ENCODE assay signal across 33 cellular contexts in the genomic region with DNA sequence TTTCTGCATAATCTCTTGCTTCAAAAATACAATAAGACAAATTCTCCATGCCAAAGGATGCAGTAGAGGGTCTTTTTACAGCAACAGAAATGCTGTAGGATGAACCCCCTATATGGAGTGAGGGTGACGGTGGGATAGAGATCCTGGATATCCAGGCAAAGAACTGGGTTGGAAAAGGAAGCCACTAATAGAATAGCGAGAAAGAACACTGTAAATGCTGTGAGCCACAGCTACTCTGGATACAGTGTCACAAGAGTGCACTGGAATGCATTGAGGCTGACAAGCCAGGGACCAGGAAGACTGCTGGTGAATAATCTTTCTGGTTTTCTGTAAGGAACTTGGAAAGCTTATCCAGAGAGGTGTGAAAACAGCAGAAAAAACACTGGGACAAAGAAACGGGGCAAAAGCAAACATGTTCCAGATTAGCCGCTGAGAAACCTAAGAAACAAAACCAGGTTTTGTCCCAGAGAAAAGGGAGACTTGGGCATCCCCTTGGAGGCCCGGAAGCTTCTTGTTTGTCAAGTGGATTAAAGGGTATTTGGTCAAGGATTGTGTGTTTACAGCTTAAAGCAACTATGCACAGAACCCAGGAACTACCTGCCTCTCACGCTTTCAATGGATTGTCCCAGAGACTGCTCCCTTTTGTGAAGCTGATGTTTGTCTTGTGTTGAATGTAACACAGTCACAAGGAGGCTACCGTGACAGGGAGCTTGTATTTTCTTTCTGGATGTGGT. TPM values are rescaled to one million over a fixed set of nuclear protein-coding genes. Genes with fewer than 3 reads are reported as not detected.
DNase-seq lines count a peak whose midpoint lies in the region; FAIRE-seq and TF ChIP-seq lines count a peak whose summit lies in the region.
"Had no signal": no experiment of that assay in that cellular context is flagged by ENCODE, and none has a peak within 500 bp of the region (broad histone marks: within the 10 kb centered on the region; RNA-seq: fewer than 3 reads in every experiment).

No MANE protein-coding gene starts in this region.

- H3K4me1 ChIP-seq in HAP-1 (no peaks in the 10 kb centered on the region; the same call in 1 of the 2 replicates), H1 (replicated peaks in 1 of 4; ENCODE audit: control insufficient read depth in 3 of 4, insufficient read depth in 4 of 4, low read length in 3 of 4) (peaks cover 2 to 14% (median 9%) of the 10 kb centered on the region in 4 experiments; a peak in 5 of 7 replicates), mesendoderm (ENCODE audit: control insufficient read depth, low read depth, low read length) (peaks cover 36% of the 10 kb centered on the region)
- H3K4me1 ChIP-seq: gastrocnemius medialis had no signal

- peaks cover 3% of the 10 kb centered on the region for H3K9me3 Mint-ChIP-seq in activated CD4-positive, alpha-beta memory T cell treated with anti-CD3 and anti-CD28 coated beads, Interleukin-2, amount 10 ng/mL, durations not matched to agents 7 days and 5 days
- H3K9me3 Mint-ChIP-seq in Calu3 (ENCODE audit: low read depth, unreplicated experiment), result peaks cover 3% of the 10 kb centered on the region

- no peak overlapping the region for H2AK5ac ChIP-seq in H1 (ENCODE audit: low read depth, low read length)
- H2AK5ac ChIP-seq in mesendoderm (ENCODE audit: low read length), result no peak overlapping the region

- no peaks in the 10 kb centered on the region for H3K4me1 Mint-ChIP-seq in activated CD4-positive, alpha-beta memory T cell treated with anti-CD3 and anti-CD28 coated beads, Interleukin-2, amount 10 ng/mL, durations not matched to agents 7 days and 5 days
- H3K4me1 Mint-ChIP-seq in Calu3 (ENCODE audit: low read depth, unreplicated experiment), result no peaks in the 10 kb centered on the region
- H3K4me1 Mint-ChIP-seq: immature natural killer cell, naive B cell had no signal

- H3K18ac ChIP-seq in H1 (ENCODE audit: extremely low read depth, low read length) (no peak overlapping the region), mesendoderm (ENCODE audit: low read length) (peak overlapping the region; percentile 82)

- H3K23me2 ChIP-seq in H1 (ENCODE audit: low read depth, low read length), result no peaks in the 10 kb centered on the region; the same call in 1 of the 2 replicates

- no peak for TF ChIP-seq CTCF in 22Rv1 (IDR thresholded peaks at IDR 0.05)
- no peak for TF ChIP-seq CTCF in H1 (IDR thresholded peaks at IDR 0.05; ENCODE audit: control extremely low read depth in 1 of 3, insufficient read depth in 1 of 3, low read depth in 1 of 3, low read length in 3 of 3)
- no peak for TF ChIP-seq CTCF in Calu3 (IDR thresholded peaks at IDR 0.05; ENCODE audit: unreplicated experiment)

- DNase-seq in HAP-1 (ENCODE audit: low spot score in 2 of 2), result peak; percentile 30 to 46
- no peak for DNase-seq in H1 (ENCODE audit: low read depth in 1 of 2, low spot score in 2 of 2)
- peak; percentile 70 for DNase-seq in mesendoderm
- DNase-seq in stimulated activated CD4-positive, alpha-beta T cell treated with anti-CD3 and anti-CD28 coated beads, Interleukin-2, amount 100 ng/mL, for 48 hours, result no peak
- DNase-seq in activated CD4-positive, alpha-beta memory T cell treated with anti-CD3 and anti-CD28 coated beads, Interleukin-2, amount 10 ng/mL, durations not matched to agents 7 days and 5 days, result no peak
- DNase-seq in NCI-H2081 treated with DMSO at 0.1 percent for 48 hours (lab: John Stamatoyannopoulos, UW), result no peak
- no peak for DNase-seq in Calu3
- DNase-seq: activated CD4-positive, alpha-beta memory T cell treated with anti-CD3 and anti-CD28 coated beads for 36 hours; activated effector memory CD4-positive, alpha-beta T cell treated with Interleukin-2 at 50 U/mL for 16 hours; activated naive CD8-positive, alpha-beta T cell treated with anti-CD3 and anti-CD28 coated beads for 36 hours; activated T-cell treated with anti-CD3 and anti-CD28 coated beads for 4 hours; aorta; CD8-positive, alpha-beta T cell; cortex of kidney; gastrocnemius medialis; GDM1; hippocampal formation; immature natural killer cell; naive B cell; NCI-H1048; NCI-H187 treated with DMSO at 0.1 percent for 48 hours; NCI-H524 treated with DMSO at 0.1 percent for 48 hours; occipital lobe; SIG-M5; T1000 had no signal

- H3K4me2 ChIP-seq in H1 (ENCODE audit: insufficient read depth in 1 of 2, low read depth in 2 of 2, low read length in 2 of 2) (no peak overlapping the region), mesendoderm (ENCODE audit: low read length) (no peak overlapping the region)

- H3K27ac ChIP-seq in 22Rv1 (peak overlapping the region; percentile 40; the same call in 1 of the 2 replicates), H1 (ENCODE audit: low read depth, low read length) (no peak overlapping the region), mesendoderm (ENCODE audit: low read depth, low read length) (peak overlapping the region; percentile 90)
- H3K27ac ChIP-seq: gastrocnemius medialis, thoracic aorta had no signal

- H3K79me1 ChIP-seq in H1 (ENCODE audit: low read depth, low read length) (no peaks in the 10 kb centered on the region), mesendoderm (ENCODE audit: low read length) (no peaks in the 10 kb centered on the region)

- no peak overlapping the region for H2BK120ac ChIP-seq in H1 (replicated peaks; ENCODE audit: low read depth, low read length)
- H2BK120ac ChIP-seq in mesendoderm (ENCODE audit: low read depth, low read length), result peak overlapping the region; percentile 95

- H3K9ac ChIP-seq in H1 (replicated peaks in 1 of 4; ENCODE audit: extremely low read depth in 1 of 4, low read depth in 3 of 4, low read length in 3 of 4) (no peak overlapping the region), mesendoderm (ENCODE audit: low read length) (no peak overlapping the region)

- no peak overlapping the region for H4K8ac ChIP-seq in H1 (ENCODE audit: extremely low read depth, insufficient read depth, low read length)
- H4K8ac ChIP-seq in mesendoderm (ENCODE audit: low read depth, low read length), result no peak overlapping the region

- H3K27me3 ChIP-seq in HAP-1 (ENCODE audit: low read depth) (no peaks in the 10 kb centered on the region), H1 (replicated peaks in 1 of 4; ENCODE audit: control insufficient read depth in 3 of 4, extremely low read depth in 1 of 4, insufficient read depth in 3 of 4, low read length in 3 of 4) (no peaks in the 10 kb centered on the region), mesendoderm (ENCODE audit: insufficient read depth, low read length, poor library complexity) (no peaks in the 10 kb centered on the region)

- peak overlapping the region; percentile 2; the same call in 1 of the 2 replicates for H2AFZ ChIP-seq in H1 (ENCODE audit: low read length)

- H3K4me3 Mint-ChIP-seq in activated CD4-positive, alpha-beta memory T cell treated with anti-CD3 and anti-CD28 coated beads, Interleukin-2, amount 10 ng/mL, durations not matched to agents 7 days and 5 days, result no peak overlapping the region
- no peak overlapping the region for H3K4me3 Mint-ChIP-seq in Calu3 (ENCODE audit: low read depth, unreplicated experiment)
- H3K4me3 Mint-ChIP-seq: activated CD4-positive, alpha-beta memory T cell treated with anti-CD3 and anti-CD28 coated beads for 36 hours; activated naive CD8-positive, alpha-beta T cell treated with anti-CD3 and anti-CD28 coated beads for 36 hours; CD8-positive, alpha-beta T cell; immature natural killer cell; mesothelial cell of epicardium; naive B cell; stimulated activated naive CD8-positive, alpha-beta T cell treated with anti-CD3 and anti-CD28 coated beads, Interleukin-15, Interleukin-2, amounts not matched to agents 100 ng/mL and 50 ng/mL, for 24 hours had no signal

- H3K4me3 ChIP-seq in HAP-1 (no peak overlapping the region), H1 (ENCODE audit: extremely low read depth in 1 of 4, insufficient read depth in 2 of 4, low read depth in 3 of 4, low read length in 4 of 4) (no peak overlapping the region), mesendoderm (ENCODE audit: low read length) (no peak overlapping the region)
- H3K4me3 ChIP-seq: gastrocnemius medialis, thoracic aorta had no signal

- no peak overlapping the region for H2BK5ac ChIP-seq in H1 (ENCODE audit: low read depth, low read length)
- H2BK5ac ChIP-seq in mesendoderm (ENCODE audit: low read length), result peak overlapping the region; percentile 96

- H3K36me3 Mint-ChIP-seq in activated CD4-positive, alpha-beta memory T cell treated with anti-CD3 and anti-CD28 coated beads, Interleukin-2, amount 10 ng/mL, durations not matched to agents 7 days and 5 days (ENCODE audit: low read depth), result no peaks in the 10 kb centered on the region
- H3K36me3 Mint-ChIP-seq in Calu3 (ENCODE audit: insufficient read depth, unreplicated experiment), result no peaks in the 10 kb centered on the region
- H3K36me3 Mint-ChIP-seq: CD8-positive, alpha-beta T cell had no signal

- CTCF ChIA-PET in H1 (lab: Charles Lee; ENCODE audit: partially characterized antibody) (interaction anchor here (1.5 kb wide), 1 partner anchor 18 kb away, joined by 3 read pairs; no protein-coding TSS in a partner anchor), Calu3 (lab: Charles Lee) (interaction anchor here (0.9 kb wide), 1 partner anchor 15 kb away, joined by 4 read pairs; no protein-coding TSS in a partner anchor)
- CTCF ChIA-PET in activated CD4-positive, alpha-beta memory T cell treated with anti-CD3 and anti-CD28 coated beads, Interleukin-2, amount 10 ng/mL, durations not matched to agents 7 days and 5 days (lab: Charles Lee), result no interaction called here

- TF ChIP-seq EP300 in H1 (IDR thresholded peaks at IDR 0.05; ENCODE audit: borderline replicate concordance in 1 of 2, low read depth in 2 of 2, low read length in 2 of 2), result no peak

- H4K20me1 ChIP-seq in H1 (replicated peaks in 1 of 2; ENCODE audit: control insufficient read depth in 1 of 2, insufficient read depth in 2 of 2, low read length in 2 of 2), result no peaks in the 10 kb centered on the region

- no peak for TF ChIP-seq POLR2A in H1 (IDR thresholded peaks at IDR 0.05; ENCODE audit: control extremely low read depth in 1 of 2, low read depth in 2 of 2, low read length in 2 of 2)

- no TSS peak for BruUV-seq in Calu3 (replicated peaks; lab: Mats Ljungman, UMichigan)

- intact Hi-C loops in Calu3 (cut with micrococcal nuclease; ENCODE audit: unreplicated experiment), result no loop called here

- no peak overlapping the region for H2BK15ac ChIP-seq in H1 (ENCODE audit: low read length)
- H2BK15ac ChIP-seq in mesendoderm (replicated peaks; ENCODE audit: low read depth), result peak overlapping the region; percentile 1

- no peak overlapping the region for H2BK20ac ChIP-seq in H1 (ENCODE audit: low read length)

- no peak overlapping the region for H3K14ac ChIP-seq in H1 (ENCODE audit: insufficient read length)

- no peaks in the 10 kb centered on the region for H3K36me3 ChIP-seq in HAP-1 (replicated peaks)
- H3K36me3 ChIP-seq in H1 (ENCODE audit: control insufficient read depth in 2 of 4, insufficient read depth in 4 of 4, low read length in 3 of 4), result no peaks in the 10 kb centered on the region
- no peaks in the 10 kb centered on the region for H3K36me3 ChIP-seq in mesendoderm (ENCODE audit: control insufficient read depth, insufficient read depth, low read length)
- H3K36me3 ChIP-seq: gastrocnemius medialis, thoracic aorta had no signal

- no peak overlapping the region for H2BK12ac ChIP-seq in H1 (ENCODE audit: low read depth, low read length)

- H3K4ac ChIP-seq in H1 (replicated peaks; ENCODE audit: insufficient read length, low read depth, low read length) (no peak overlapping the region), mesendoderm (ENCODE audit: low read depth, low read length) (peak overlapping the region; percentile 95)

- in situ Hi-C loops in HAP-1 (cut with MboI; ENCODE audit: low sequenced_read_pairs), result no loop called here

- H3K23ac ChIP-seq in H1 (ENCODE audit: insufficient read length) (no peak overlapping the region), mesendoderm (ENCODE audit: low read length) (no peak overlapping the region)

- no peak for TF ChIP-seq RAD21 in H1 (IDR thresholded peaks at IDR 0.05 in 1 of 2, conservative IDR thresholded peaks at IDR 0.05 in 1 of 2; ENCODE audit: low read depth in 2 of 2, low read length in 2 of 2)

- no peaks in the 10 kb centered on the region for H3K79me2 ChIP-seq in H1 (ENCODE audit: control insufficient read depth in 1 of 2, insufficient read depth in 2 of 2, low read length in 2 of 2)
- no peaks in the 10 kb centered on the region for H3K79me2 ChIP-seq in mesendoderm (ENCODE audit: control insufficient read depth, insufficient read depth, low read length)

- POLR2A ChIA-PET in H1 (lab: Charles Lee; ENCODE audit: partially characterized antibody), result no interaction called here
- POLR2A ChIA-PET in activated CD4-positive, alpha-beta memory T cell treated with anti-CD3 and anti-CD28 coated beads, Interleukin-2, amount 10 ng/mL, durations not matched to agents 7 days and 5 days (lab: Charles Lee), result no interaction called here

- H3K9me3 ChIP-seq in HAP-1 (no peaks in the 10 kb centered on the region), H1 (ENCODE audit: insufficient read depth in 2 of 2, low read depth in 1 of 2, low read length in 1 of 2) (no peaks in the 10 kb centered on the region)
- H3K9me3 ChIP-seq: gastrocnemius medialis had no signal

- WGBS in H1 (ENCODE audit: extremely low coverage in 1 of 2, insufficient coverage in 1 of 2, insufficient read length in 1 of 2, insufficient replicate concordance in 2 of 2, low coverage in 1 of 2, low lambda C conversion rate in 2 of 2, missing lambda C conversion rate in 1 of 2), 2 experiments, result 77% methylated on average over 7 of the region's 7 CpGs; no CpG with 5 or more reads in 1 of the 2 experiments
- no CpG with 5 or more reads among the region's 7 CpGs for WGBS in mesendoderm (ENCODE audit: extremely low coverage, insufficient coverage, low lambda C conversion rate)

- H4K5ac ChIP-seq in H1 (ENCODE audit: insufficient read length, low read depth, low read length) (no peak overlapping the region), mesendoderm (ENCODE audit: low read length) (no peak overlapping the region)

- peaks cover 6% of the 10 kb centered on the region for H3K27me3 Mint-ChIP-seq in activated CD4-positive, alpha-beta memory T cell treated with anti-CD3 and anti-CD28 coated beads, Interleukin-2, amount 10 ng/mL, durations not matched to agents 7 days and 5 days
- H3K27me3 Mint-ChIP-seq in Calu3 (ENCODE audit: unreplicated experiment), result peaks cover 45% of the 10 kb centered on the region
- H3K27me3 Mint-ChIP-seq: activated CD4-positive, alpha-beta memory T cell treated with anti-CD3 and anti-CD28 coated beads for 36 hours; activated naive CD8-positive, alpha-beta T cell treated with anti-CD3 and anti-CD28 coated beads for 36 hours; stimulated activated naive CD8-positive, alpha-beta T cell treated with anti-CD3 and anti-CD28 coated beads, Interleukin-15, Interleukin-2, amounts not matched to agents 100 ng/mL and 50 ng/mL, for 24 hours had no signal

- no peak for FAIRE-seq in H1 (lab: Jason Lieb, UNC)

- H3K27ac Mint-ChIP-seq in activated CD4-positive, alpha-beta memory T cell treated with anti-CD3 and anti-CD28 coated beads, Interleukin-2, amount 10 ng/mL, durations not matched to agents 7 days and 5 days, result no peak overlapping the region
- H3K27ac Mint-ChIP-seq in Calu3 (ENCODE audit: unreplicated experiment), result no peak overlapping the region
- H3K27ac Mint-ChIP-seq: activated CD4-positive, alpha-beta memory T cell treated with anti-CD3 and anti-CD28 coated beads for 36 hours; activated naive CD8-positive, alpha-beta T cell treated with anti-CD3 and anti-CD28 coated beads for 36 hours; CD8-positive, alpha-beta T cell; immature natural killer cell; mesothelial cell of epicardium; naive B cell; stimulated activated naive CD8-positive, alpha-beta T cell treated with anti-CD3 and anti-CD28 coated beads, Interleukin-15, Interleukin-2, amounts not matched to agents 100 ng/mL and 50 ng/mL, for 24 hours had no signal

- no peak overlapping the region for H3K56ac ChIP-seq in H1 (replicated peaks; ENCODE audit: insufficient read length, low read depth, low read length)
- peak overlapping the region; percentile 88 for H3K56ac ChIP-seq in mesendoderm (ENCODE audit: low read length)

- no peak overlapping the region for H4K91ac ChIP-seq in H1 (replicated peaks; ENCODE audit: insufficient read length, low read length)

RNA-seq across cellular contexts. Expression of a gene that starts 6.2 kb away (rescaled TPM):
- total RNA-seq in H1 (2021; fragmentation: NEBNext Ultra II Directional; extraction: Animal tissue kit (Norgen Biotek cat#: 25700)), result not detected in 2 replicates
- polyA plus RNA-seq in H1 (2011; rRNA removed), result not detected in 2 replicates
- not detected for polyA plus RNA-seq in H1 (2011; cell fraction: cytosol; rRNA removed)
- polyA plus RNA-seq in H1 (2011; cell fraction: nucleus; rRNA removed), result not detected
- polyA plus RNA-seq in H1 (2012, experiment 1 of 2), result not detected in 4 replicates
- polyA plus RNA-seq in H1 (2012, experiment 2 of 2), result not detected
- polyA plus RNA-seq in H1 (2013, experiment 1 of 2), result not detected
- polyA plus RNA-seq in H1 (2013, experiment 2 of 2), result not detected
- polyA minus RNA-seq in H1 (2011; rRNA and poly(A)+ RNA removed), result not detected in 2 replicates
- not detected for polyA minus RNA-seq in H1 (2011; cell fraction: cytosol; rRNA and poly(A)+ RNA removed)
- polyA minus RNA-seq in H1 (2011; cell fraction: nucleus; rRNA and poly(A)+ RNA removed), result not detected
- polyA plus RNA-seq in mesendoderm (2013, experiment 1 of 2), result 0.18 TPM
- polyA plus RNA-seq in mesendoderm (2013, experiment 2 of 2), result not detected
- total RNA-seq in activated CD4-positive, alpha-beta memory T cell treated with anti-CD3 and anti-CD28 coated beads, Interleukin-2, amount 10 ng/mL, durations not matched to agents 7 days and 5 days, result not detected
- total RNA-seq in Calu3 (2022), result 2.4 and 7.4 TPM in 2 replicates
- total RNA-seq: A673; activated CD4-positive, alpha-beta memory T cell treated with anti-CD3 and anti-CD28 coated beads for 36 hours; activated naive CD8-positive, alpha-beta T cell treated with anti-CD3 and anti-CD28 coated beads for 36 hours; aorta; cardiac septum; CD8-positive, alpha-beta T cell; gastrocnemius medialis; LHCN-M2; mesothelial cell of epicardium; occipital lobe; skeletal muscle tissue; thoracic aorta had no signal
- polyA plus RNA-seq: aorta, immature natural killer cell had no signal

RNA-seq across cellular contexts. Expression of a gene that starts 21.8 kb away (rescaled TPM):
- 63.7 and 65.2 TPM in 2 replicates for total RNA-seq in H1 (2021; fragmentation: NEBNext Ultra II Directional; extraction: Animal tissue kit (Norgen Biotek cat#: 25700))
- polyA plus RNA-seq in H1 (2011; rRNA removed), result 19.8 and 28.9 TPM in 2 replicates
- 39.3 TPM for polyA plus RNA-seq in H1 (2011; cell fraction: cytosol; rRNA removed)
- polyA plus RNA-seq in H1 (2011; cell fraction: nucleus; rRNA removed), result 21.7 TPM
- 32.7 to 46.6 TPM (median 37.7 TPM) in 4 replicates for polyA plus RNA-seq in H1 (2012, experiment 1 of 2)
- 4.5 TPM for polyA plus RNA-seq in H1 (2012, experiment 2 of 2)
- 39.2 TPM for polyA plus RNA-seq in H1 (2013, experiment 1 of 2)
- polyA plus RNA-seq in H1 (2013, experiment 2 of 2), result 37.6 TPM
- polyA minus RNA-seq in H1 (2011; rRNA and poly(A)+ RNA removed), result 100 and 135 TPM in 2 replicates
- polyA minus RNA-seq in H1 (2011; cell fraction: cytosol; rRNA and poly(A)+ RNA removed), result 39.9 TPM
- 31.0 TPM for polyA minus RNA-seq in H1 (2011; cell fraction: nucleus; rRNA and poly(A)+ RNA removed)
- polyA plus RNA-seq in mesendoderm (2013, experiment 1 of 2), result 58.2 TPM
- 58.6 TPM for polyA plus RNA-seq in mesendoderm (2013, experiment 2 of 2)
- 100 to 1,000 TPM; 104 to 105 TPM for total RNA-seq in activated CD4-positive, alpha-beta memory T cell treated with anti-CD3 and anti-CD28 coated beads, Interleukin-2, amount 10 ng/mL, durations not matched to agents 7 days and 5 days
- 77.3 and 81.9 TPM in 2 replicates for total RNA-seq in Calu3 (2022)

Comparison
In these comparisons a context has a peak if more than half of its experiments do, and no peak if none do; other contexts are left out.
1. DNase-seq: peak in HAP-1 (2 of 2) and mesendoderm (single experiment); none in H1 (0 of 2), stimulated activated CD4-positive, alpha-beta T cell treated with anti-CD3 and anti-CD28 coated beads, Interleukin-2, amount 100 ng/mL, for 48 hours (0 of 2), activated CD4-positive, alpha-beta memory T cell treated with anti-CD3 and anti-CD28 coated beads, Interleukin-2, amount 10 ng/mL, durations not matched to agents 7 days and 5 days (single experiment), NCI-H2081 treated with DMSO at 0.1 percent for 48 hours (single experiment) and Calu3 (single experiment).